Comparison of ENCODE assay signal across 26 cellular contexts in the genomic region with DNA sequence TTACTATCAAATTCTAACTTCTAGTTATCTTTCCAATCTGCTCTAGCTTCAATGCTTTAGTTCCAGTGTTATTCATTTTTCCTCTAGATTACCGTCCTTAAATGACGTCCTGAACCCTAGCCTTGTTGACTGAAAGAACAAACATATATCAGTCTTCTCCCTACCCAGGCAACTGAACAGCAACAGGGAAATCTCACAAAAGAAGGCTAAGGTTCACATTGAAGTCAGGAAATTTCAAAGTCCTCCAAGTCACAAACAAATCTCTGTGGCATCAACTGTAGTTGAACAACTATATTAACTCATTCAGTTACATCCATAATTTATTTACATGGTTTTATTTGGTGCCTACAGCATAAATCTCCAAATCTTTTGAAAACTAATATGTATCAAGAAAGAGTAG.
"Had no signal": no experiment of that assay in that cellular context is flagged by ENCODE, and none has a peak within 500 bp of the region (broad histone marks: within the 10 kb centered on the region; RNA-seq: fewer than 3 reads in every experiment).

No MANE protein-coding gene starts in this region.

- H3K4me3 ChIP-seq: ovary, skin epidermis, stomach, testis, vagina had no signal

- ATAC-seq: activated CD8-positive, alpha-beta T cell treated with anti-CD3 and anti-CD28 coated beads, Interleukin-2, amount 10 ng/mL, durations not matched to agents 7 days and 5 days; esophagus mucosa; natural killer cell; right cardiac atrium; stimulated activated memory B cell treated with anti-CD40 and anti-IgM and Interleukin-4, amounts not matched to agents 10 μg/mL and 1 μg/mL and 100 μg/mL, for 72 hours had no signal

- H3K9me3 ChIP-seq: ovary, stomach, testis, vagina had no signal

- H3K27me3 ChIP-seq: ovary, stomach, testis, vagina had no signal

- H3K27ac ChIP-seq: ovary, skin epidermis, stomach, testis, vagina had no signal

- FAIRE-seq: endothelial cell of umbilical vein, frontal cortex had no signal

- H3K36me3 ChIP-seq: ovary, stomach, vagina had no signal

- DNase-seq: activated CD4-positive, alpha-beta T cell treated with anti-CD3 and anti-CD28 coated beads for 1 hour; activated CD4-positive, alpha-beta T cell treated with anti-CD3 and anti-CD28 coated beads, Interleukin-2, amount 50 U/mL, for 1 hour; activated CD8-positive, alpha-beta T cell treated with anti-CD3 and anti-CD28 coated beads, Interleukin-2, amount 10 ng/mL, durations not matched to agents 7 days and 5 days; activated gamma-delta T cell treated with Interleukin-2 at 50 U/mL for 16 hours; activated T-cell treated with anti-CD3 and anti-CD28 coated beads, Interleukin-2, amount 50 U/mL, for 1 hour; aorta; central memory CD4-positive, alpha-beta T cell; effector memory CD4-positive, alpha-beta T cell; glutamatergic neuron; hippocampal formation; kidney glomerular epithelial cell; mesenchymal stem cell; natural killer cell; ovary; right cardiac atrium; stimulated activated CD4-positive, alpha-beta T cell treated with anti-CD3 and anti-CD28 coated beads, Interleukin-2, amount 100 ng/mL, for 24 hours; stomach; T-helper 1 cell; T-helper 9 cell; testis had no signal
